ENCODE assay signal across 8 cellular contexts in genomic region chr22:17366830-17367229, GRCh38. TPM values are rescaled to one million over a fixed set of nuclear protein-coding genes. Genes with fewer than 3 reads are reported as not detected.
DNase-seq lines count a peak whose midpoint lies in the region; ATAC-seq, FAIRE-seq and TF ChIP-seq lines count a peak whose summit lies in the region.

No MANE protein-coding gene starts in this region.

- no peak overlapping the region for H2AFZ ChIP-seq in HepG2 (ENCODE audit: low read length)

- WGBS in HepG2 (ENCODE audit: low lambda C conversion rate): 4% methylated on average over 11 of the region's 11 CpGs
- 40% methylated on average over 5 of the region's 11 CpGs for WGBS in right lobe of liver (ENCODE audit: insufficient coverage, low coverage, low lambda C conversion rate, missing lambda C conversion rate)

- FAIRE-seq in HepG2 (lab: Jason Lieb, UNC): no peak

- BruUV-seq in HepG2 (replicated peaks; lab: Mats Ljungman, UMichigan): no TSS peak

- H3K27ac Mint-ChIP-seq in activated T-cell treated with anti-CD3 and anti-CD28 coated beads, Interleukin-2, amount 50 U/mL, for 24 hours: no peak overlapping the region

- POLR2A ChIA-PET in HepG2 (lab: Yijun Ruan, JAX): no interaction called here

- intact Hi-C loops in HepG2 (cut with micrococcal nuclease; ENCODE audit: unreplicated experiment) (loop anchor here (5.0 kb wide), 2 partner anchors 135 to 215 kb away; no protein-coding TSS in a partner anchor), right lobe of liver (cut with DNase I) (no loop called here)

- TF ChIP-seq EP300 in HepG2 (IDR thresholded peaks at IDR 0.05; ENCODE audit: low read depth in 2 of 2, low read length in 2 of 2): no peak
- TF ChIP-seq EP300 in HepG2 (CRISPR knock-in tag; IDR thresholded peaks at IDR 0.05; ENCODE audit: borderline replicate concordance): no peak

- H3K27me3 ChIP-seq in HepG2 (ENCODE audit: control insufficient read depth in 1 of 2, insufficient read depth in 2 of 2, low read length in 2 of 2) (peaks cover 8 to 44% of the 10 kb centered on the region in 2 experiments; a peak in 4 of 5 replicates), right lobe of liver (no peaks in the 10 kb centered on the region), iPS-20b (ENCODE audit: insufficient read depth, low read length) (no peaks in the 10 kb centered on the region)

- no peaks in the 10 kb centered on the region for H3K9me3 Mint-ChIP-seq in activated T-cell treated with anti-CD3 and anti-CD28 coated beads, Interleukin-2, amount 50 U/mL, for 24 hours

- no peaks in the 10 kb centered on the region for H3K36me3 Mint-ChIP-seq in activated T-cell treated with anti-CD3 and anti-CD28 coated beads, Interleukin-2, amount 50 U/mL, for 24 hours (ENCODE audit: low read depth)

- peaks cover 24% of the 10 kb centered on the region for H3K4me1 Mint-ChIP-seq in activated T-cell treated with anti-CD3 and anti-CD28 coated beads, Interleukin-2, amount 50 U/mL, for 24 hours (ENCODE audit: low read depth)

- H3K9me3 ChIP-seq in HepG2 (ENCODE audit: low read length): no peaks in the 10 kb centered on the region
- no peaks in the 10 kb centered on the region for H3K9me3 ChIP-seq in right lobe of liver
- H3K9me3 ChIP-seq in iPS-20b (ENCODE audit: insufficient read depth, low read depth, low read length): no peaks in the 10 kb centered on the region

- H3K79me2 ChIP-seq in HepG2 (ENCODE audit: insufficient read depth, low read length): no peaks in the 10 kb centered on the region

- TF ChIP-seq CTCF in HepG2 (CRISPR knock-in tag; IDR thresholded peaks at IDR 0.05): no peak
- peak in 2 of 4 donors; percentile 17 to 19 for TF ChIP-seq CTCF in right lobe of liver (IDR thresholded peaks at IDR 0.05)

- peaks cover 60% of the 10 kb centered on the region for H3K27me3 Mint-ChIP-seq in activated T-cell treated with anti-CD3 and anti-CD28 coated beads, Interleukin-2, amount 50 U/mL, for 24 hours

- no peak for TF ChIP-seq RAD21 in HepG2 (CRISPR knock-in tag; IDR thresholded peaks at IDR 0.05)

- H3K4me1 ChIP-seq in HepG2 (ENCODE audit: insufficient read depth, low read length) (peaks cover 9% of the 10 kb centered on the region; the same call in 1 of the 2 replicates), right lobe of liver (peaks cover 0 to 22% (median 6%) of the 10 kb centered on the region in 4 donors), iPS-20b (ENCODE audit: insufficient read depth, low read length) (peaks cover 18% of the 10 kb centered on the region)

- no peak overlapping the region for H3K9ac ChIP-seq in HepG2 (ENCODE audit: insufficient read depth, low read depth, low read length)
- H3K9ac ChIP-seq in iPS-20b (ENCODE audit: low read depth, low read length): peak overlapping the region; percentile 97; the same call in 1 of the 2 replicates

- ATAC-seq in HepG2: peak; percentile 73
- ATAC-seq in right lobe of liver: no peak
- ATAC-seq in GM18519 (IDR thresholded peaks at IDR 0.05; ENCODE audit: low FRiP score, unreplicated experiment): no peak

- no peaks in the 10 kb centered on the region for H4K20me1 ChIP-seq in HepG2 (ENCODE audit: insufficient read depth, low read length)

- CTCF ChIA-PET in HepG2 (lab: Yijun Ruan, JAX; ENCODE audit: low intra/inter-chr PET ratio, low total read pairs): no interaction called here

- no peak overlapping the region for H3K4me2 ChIP-seq in HepG2 (ENCODE audit: low read depth, low read length)

- DNase-seq in HepG2 (ENCODE audit: low spot score): no peak
- DNase-seq in right lobe of liver: no peak
- DNase-seq in activated T-cell treated with anti-CD3 and anti-CD28 coated beads, Interleukin-2, amount 50 U/mL, for 24 hours: peak; percentile 38
- DNase-seq in substantia nigra (lab: John Stamatoyannopoulos, UW): peak in 38 of 49 donors; percentile 1 to 66 (median 33)
- no peak for DNase-seq in activated CD4-positive, CD25-positive, alpha-beta regulatory T cell treated with anti-CD3 and anti-CD28 coated beads, Interleukin-2, amount 50 U/mL, for 72 hours
- DNase-seq in NCI-H345 treated with DMSO at 0.1 percent for 48 hours (lab: John Stamatoyannopoulos, UW; ENCODE audit: unreplicated experiment): no peak

- H3K27ac ChIP-seq in HepG2 (ENCODE audit: extremely low read length, insufficient read depth, low read length) (no peak overlapping the region), right lobe of liver (no peak overlapping the region), iPS-20b (ENCODE audit: low read length) (no peak overlapping the region), substantia nigra (ENCODE audit: low read depth, low read length, poor library complexity, severe bottlenecking) (no peak overlapping the region)

- TF ChIP-seq POLR2A in HepG2 (IDR thresholded peaks at IDR 0.05; ENCODE audit: insufficient read depth in 1 of 2, low read depth in 2 of 2, low read length in 2 of 2) (no peak), right lobe of liver (IDR thresholded peaks at IDR 0.05) (no peak)

- in situ Hi-C loops in HepG2 (cut with HindIII; ENCODE audit: extremely low pct_ligation_motif_present, low pct_unique_long_range_greater_than_20kb): no loop called here

- no peak overlapping the region for H3K4me3 Mint-ChIP-seq in activated T-cell treated with anti-CD3 and anti-CD28 coated beads, Interleukin-2, amount 50 U/mL, for 24 hours

- H3K4me3 ChIP-seq in HepG2 (replicated peaks in 1 of 3; ENCODE audit: insufficient read depth in 1 of 3, low read depth in 2 of 3, low read length in 3 of 3) (no peak overlapping the region), right lobe of liver (no peak overlapping the region), iPS-20b (ENCODE audit: low read length) (peak overlapping the region; percentile 86)

- H3K36me3 ChIP-seq in HepG2 (replicated peaks in 1 of 2; ENCODE audit: control insufficient read depth in 1 of 2, insufficient read depth in 2 of 2, low read length in 2 of 2) (no peaks in the 10 kb centered on the region), right lobe of liver (no peaks in the 10 kb centered on the region), iPS-20b (ENCODE audit: insufficient read depth, low read depth, low read length) (no peaks in the 10 kb centered on the region)

TF ChIP-seq in HepG2, 621 proteins besides CTCF, POLR2A, EP300 and RAD21:
- TF ChIP-seq FOXA1 (IDR thresholded peaks at IDR 0.05) (no peak), FOXA1 (CRISPR knock-in tag; IDR thresholded peaks at IDR 0.05) (peak; percentile 27; the same call in 1 of the 2 replicates), NR1H2 (CRISPR knock-in tag; IDR thresholded peaks at IDR 0.05; ENCODE audit: borderline replicate concordance, low read depth) (no peak)

RNA-seq across cellular contexts. Expression of gene CECR2, which starts 2.4 kb away (rescaled TPM):
- total RNA-seq in HepG2 (2016; rRNA removed; fragmentation: Illumina TruSeq; extraction: Trizol): not detected in 2 replicates
- total RNA-seq in HepG2 (2016; cell fraction: cytosol; rRNA removed; fragmentation: Illumina TruSeq; extraction: Trizol; ENCODE audit: low read depth): not detected in 2 replicates
- not detected in 2 replicates for total RNA-seq in HepG2 (2016; cell fraction: insoluble cytoplasmic fraction; rRNA removed; fragmentation: Illumina TruSeq; extraction: Trizol)
- not detected in 2 replicates for total RNA-seq in HepG2 (2016; cell fraction: membrane; rRNA removed; fragmentation: Illumina TruSeq; extraction: Trizol)
- total RNA-seq in HepG2 (2016; cell fraction: nucleus; rRNA removed; fragmentation: Illumina TruSeq; extraction: Trizol): not detected in 2 replicates
- polyA plus RNA-seq in HepG2 (2011; rRNA removed): 0.01 TPM in 1 of 2 replicates, not detected in the other
- polyA plus RNA-seq in HepG2 (2011; cell fraction: cytosol; rRNA removed): not detected in 2 replicates
- 0.03 and 0.05 TPM in 2 replicates for polyA plus RNA-seq in HepG2 (2011; cell fraction: nucleus; rRNA removed)
- not detected in 2 replicates for polyA plus RNA-seq in HepG2 (2012)
- polyA plus RNA-seq in HepG2 (2016; cell fraction: cytosol; fragmentation: Illumina TruSeq; extraction: Trizol; ENCODE audit: low read depth): not detected in 2 replicates
- not detected in 2 replicates for polyA plus RNA-seq in HepG2 (2016; cell fraction: insoluble cytoplasmic fraction; fragmentation: Illumina TruSeq; extraction: Trizol; ENCODE audit: low read depth)
- polyA plus RNA-seq in HepG2 (2016; cell fraction: membrane; fragmentation: Illumina TruSeq; extraction: Trizol; ENCODE audit: low read depth): not detected in 2 replicates
- not detected in 2 replicates for polyA plus RNA-seq in HepG2 (2016; cell fraction: nucleus; fragmentation: Illumina TruSeq; extraction: Trizol; ENCODE audit: insufficient read depth, low read depth)
- polyA minus RNA-seq in HepG2 (2011; rRNA and poly(A)+ RNA removed; ENCODE audit: low replicate concordance): 0.02 and 0.04 TPM in 2 replicates
- not detected in 2 replicates for polyA minus RNA-seq in HepG2 (2011; cell fraction: cytosol; rRNA and poly(A)+ RNA removed)
- polyA minus RNA-seq in HepG2 (2011; cell fraction: nucleus; rRNA and poly(A)+ RNA removed): not detected in 2 replicates
- 10 to 100 TPM in 3 of 6 experiments, 1 to 10 TPM in 3; 4.9 to 12.3 (median 10.0) TPM for total RNA-seq in right lobe of liver

Comparison
In these comparisons a context has a peak if more than half of its experiments do, and no peak if none do; other contexts are left out.
1. RNA of gene CECR2, which starts 2.4 kb away (total RNA-seq): 4.9 to 12.3 TPM in right lobe of liver; not detected in HepG2; every median in the first group is over 4 times any median in the second.
2. DNase-seq: peak in activated T-cell treated with anti-CD3 and anti-CD28 coated beads, Interleukin-2, amount 50 U/mL, for 24 hours (single experiment) and substantia nigra (38 of 49); none in HepG2 (single experiment), right lobe of liver (0 of 3), activated CD4-positive, CD25-positive, alpha-beta regulatory T cell treated with anti-CD3 and anti-CD28 coated beads, Interleukin-2, amount 50 U/mL, for 72 hours (single experiment) and NCI-H345 treated with DMSO at 0.1 percent for 48 hours (single experiment).